11 cellular contexts compared by ENCODE assay signal in genomic region chr19:4624733-4625362, GRCh38. TPM values are rescaled to one million over a fixed set of nuclear protein-coding genes. Genes with fewer than 3 reads are reported as not detected.
DNase-seq lines count a peak whose midpoint lies in the region; ATAC-seq and TF ChIP-seq lines count a peak whose summit lies in the region.
"Had no signal": no experiment of that assay in that cellular context is flagged by ENCODE, and none has a peak within 500 bp of the region (broad histone marks: within the 10 kb centered on the region; RNA-seq: fewer than 3 reads in every experiment).

No MANE protein-coding gene starts in this region.

- no peaks in the 10 kb centered on the region for H4K20me1 ChIP-seq in OCI-LY3 (ENCODE audit: insufficient read depth, low read length)

- no peak overlapping the region for H3K4me3 Mint-ChIP-seq in immature natural killer cell
- H3K4me3 Mint-ChIP-seq in activated naive CD8-positive, alpha-beta T cell treated with anti-CD3 and anti-CD28 coated beads for 36 hours = no peak overlapping the region
- H3K4me3 Mint-ChIP-seq: brain, memory B cell had no signal

- peaks cover 28% of the 10 kb centered on the region for H3K4me1 ChIP-seq in OCI-LY3 (ENCODE audit: low read length)

- no peaks in the 10 kb centered on the region for H3K9me3 Mint-ChIP-seq in immature natural killer cell
- no peaks in the 10 kb centered on the region for H3K9me3 Mint-ChIP-seq in activated naive CD8-positive, alpha-beta T cell treated with anti-CD3 and anti-CD28 coated beads for 36 hours
- H3K9me3 Mint-ChIP-seq: memory B cell had no signal

- H3K4me2 ChIP-seq in OCI-LY3 (ENCODE audit: low read length) = no peak overlapping the region

- ATAC-seq in GM19324 (IDR thresholded peaks at IDR 0.05; ENCODE audit: low FRiP score, unreplicated experiment) = no peak
- ATAC-seq in HG03378 (IDR thresholded peaks at IDR 0.05; ENCODE audit: unreplicated experiment) = no peak

- no peak overlapping the region for H3K27ac ChIP-seq in OCI-LY3 (ENCODE audit: low read length)

- H2AFZ ChIP-seq in OCI-LY3 (ENCODE audit: low read depth, low read length) = no peak overlapping the region

- peaks cover 4% of the 10 kb centered on the region; the same call in 1 of the 2 replicates for H3K9me3 ChIP-seq in OCI-LY3 (ENCODE audit: insufficient read depth, low read length)

- no peaks in the 10 kb centered on the region for H3K36me3 Mint-ChIP-seq in immature natural killer cell
- no peaks in the 10 kb centered on the region for H3K36me3 Mint-ChIP-seq in activated naive CD8-positive, alpha-beta T cell treated with anti-CD3 and anti-CD28 coated beads for 36 hours
- H3K36me3 Mint-ChIP-seq: brain, memory B cell had no signal

- H3K27me3 ChIP-seq in OCI-LY3 (ENCODE audit: low read depth, low read length) = peaks cover 9% of the 10 kb centered on the region

- peak; percentile 23 for TF ChIP-seq CTCF in AG09319 (IDR thresholded peaks at IDR 0.05; ENCODE audit: low read depth, low read length)
- TF ChIP-seq CTCF in GM12874 (IDR thresholded peaks at IDR 0.05; ENCODE audit: insufficient read depth, low read depth, low read length) = peak; percentile 43; the same call in 1 of the 2 replicates
- peak; percentile 72 for TF ChIP-seq CTCF in OCI-LY3 (IDR thresholded peaks at IDR 0.05; ENCODE audit: low read depth, low read length)

- no peaks in the 10 kb centered on the region for H3K79me2 ChIP-seq in OCI-LY3 (ENCODE audit: low read length)

- no peak for TF ChIP-seq POLR2A in erythroblast (IDR thresholded peaks at IDR 0.05; ENCODE audit: low read length)

- H3K36me3 ChIP-seq in OCI-LY3 (replicated peaks; ENCODE audit: low read depth, low read length) = no peaks in the 10 kb centered on the region

- no peak overlapping the region for H3K27ac Mint-ChIP-seq in immature natural killer cell
- no peak overlapping the region for H3K27ac Mint-ChIP-seq in activated naive CD8-positive, alpha-beta T cell treated with anti-CD3 and anti-CD28 coated beads for 36 hours
- H3K27ac Mint-ChIP-seq: memory B cell had no signal

- DNase-seq in AG09319 (ENCODE audit: extremely low read depth, low read depth) (no peak), erythroblast (lab: John Stamatoyannopoulos, UW) (peak; percentile 44 to 58), immature natural killer cell (no peak)
- DNase-seq in activated naive CD8-positive, alpha-beta T cell treated with anti-CD3 and anti-CD28 coated beads for 36 hours = no peak
- DNase-seq: stimulated activated CD4-positive, alpha-beta T cell treated with anti-CD3 and anti-CD28 coated beads, Interleukin-4, amount 100 ng/mL, for 24 hours had no signal

- no peak overlapping the region for H3K9ac ChIP-seq in OCI-LY3 (ENCODE audit: low read length)

- H3K4me1 Mint-ChIP-seq in immature natural killer cell = no peaks in the 10 kb centered on the region
- no peaks in the 10 kb centered on the region for H3K4me1 Mint-ChIP-seq in activated naive CD8-positive, alpha-beta T cell treated with anti-CD3 and anti-CD28 coated beads for 36 hours
- H3K4me1 Mint-ChIP-seq: memory B cell had no signal

- no peak overlapping the region for H3K4me3 ChIP-seq in OCI-LY3 (ENCODE audit: low read length)

- H3K27me3 Mint-ChIP-seq in immature natural killer cell (ENCODE audit: low read depth in 3 of 3) = peaks cover 6 to 8% (median 7%) of the 10 kb centered on the region in 3 donors
- H3K27me3 Mint-ChIP-seq in activated naive CD8-positive, alpha-beta T cell treated with anti-CD3 and anti-CD28 coated beads for 36 hours = peaks cover 25% of the 10 kb centered on the region
- H3K27me3 Mint-ChIP-seq: brain had no signal

RNA-seq across cellular contexts. Expression of gene TNFAIP8L1, which starts 14.5 kb away (rescaled TPM):
- polyA plus RNA-seq in immature natural killer cell = 10 to 100 TPM in 1 of 3 donors, 1 to 10 TPM in 2; 2.4 to 14.1 (median 5.2) TPM
- 10 to 100 TPM; 10.7 to 11.3 TPM for total RNA-seq in activated naive CD8-positive, alpha-beta T cell treated with anti-CD3 and anti-CD28 coated beads for 36 hours

RNA-seq across cellular contexts. Expression of gene MYDGF, which starts 45.3 kb away (rescaled TPM):
- 100 to 1,000 TPM; 207 to 245 (median 233) TPM for polyA plus RNA-seq in immature natural killer cell
- 10 to 100 TPM; 59.2 to 65.8 TPM for total RNA-seq in activated naive CD8-positive, alpha-beta T cell treated with anti-CD3 and anti-CD28 coated beads for 36 hours

Comparison
In these comparisons a context has a peak if more than half of its experiments do, and no peak if none do; other contexts are left out.
1. DNase-seq: peak in erythroblast (2 of 2); none in AG09319 (single experiment), immature natural killer cell (0 of 3) and activated naive CD8-positive, alpha-beta T cell treated with anti-CD3 and anti-CD28 coated beads for 36 hours (single experiment).
2. Peak in every context shown above with its lines, with median percentiles within 50 percentile points of each other: CTCF ChIP-seq.